ENCODE assay signal across 25 cellular contexts in the genomic region with DNA sequence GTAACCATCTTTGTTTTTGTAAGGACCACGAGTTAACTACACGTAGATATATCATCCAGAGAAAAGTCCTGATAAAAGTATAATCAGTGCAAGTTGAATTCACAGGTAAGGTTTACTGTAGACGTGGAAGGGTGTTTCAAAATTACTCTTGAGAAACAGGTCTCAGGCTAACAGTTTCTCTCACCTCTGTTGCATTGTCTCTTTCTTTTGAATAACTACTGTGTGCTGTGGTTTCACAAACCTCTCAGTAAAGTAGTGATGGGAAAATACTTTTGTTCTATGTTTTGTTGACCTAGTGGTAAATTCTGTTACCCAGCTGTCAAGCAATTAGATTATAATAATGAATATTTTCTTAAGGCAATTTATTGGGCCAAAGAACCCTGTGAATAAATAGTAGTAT.
A peak's percentile ranks its signal among the peaks of the same experiment; 100 is the strongest.
DNase-seq lines count a peak whose midpoint lies in the region; ATAC-seq, FAIRE-seq and TF ChIP-seq lines count a peak whose summit lies in the region.
"Had no signal": no experiment of that assay in that cellular context is flagged by ENCODE, and none has a peak within 500 bp of the region (broad histone marks: within the 10 kb centered on the region; RNA-seq: fewer than 3 reads in every experiment).

No MANE protein-coding gene starts in this region.

- ATAC-seq in GM12878: peak; percentile 68
- no peak for ATAC-seq in HG02840 (IDR thresholded peaks at IDR 0.05; ENCODE audit: low FRiP score, unreplicated experiment)
- ATAC-seq in GM21529 (IDR thresholded peaks at IDR 0.05; ENCODE audit: unreplicated experiment): no peak
- ATAC-seq in GM21528 (IDR thresholded peaks at IDR 0.05; ENCODE audit: low FRiP score, unreplicated experiment): no peak

- H3K9ac ChIP-seq in OCI-LY1 (ENCODE audit: low read length) (no peak overlapping the region), GM12878 (ENCODE audit: control insufficient read depth, insufficient read depth, low read length) (no peak overlapping the region)
- H3K9ac ChIP-seq: BLaER1 had no signal

- TF ChIP-seq POLR2A in H54 (IDR thresholded peaks at IDR 0.05; ENCODE audit: low read depth, low read length) (no peak), GM12878 (IDR thresholded peaks at IDR 0.05; ENCODE audit: low read depth, low read length) (no peak)

- DNase-seq in H54 (ENCODE audit: insufficient read length, low spot score) (no peak), GM12878 (ENCODE audit: low read depth, low spot score) (no peak), medulla oblongata (ENCODE audit: extremely low spot score) (no peak)
- DNase-seq: 8988T; ACHN; BE2C; C1 segment of cervical spinal cord; CD4-positive, alpha-beta memory T cell; CD4-positive, CD25-positive, alpha-beta regulatory T cell; CD8-positive, alpha-beta memory T cell; COR-L47; DMS 273 treated with DMSO at 0.1 percent for 48 hours; DMS153; DMS53; DMS79; DND-41; EL; GDM1 had no signal

- CTCF ChIA-PET in GM12878 (lab: Yijun Ruan, JAX): no interaction called here

- BruUV-seq in GM12878 (replicated peaks; lab: Mats Ljungman, UMichigan): no TSS peak

- RAD21 ChIA-PET in GM12878 (lab: Charles Lee; ENCODE audit: unreplicated experiment): interaction anchor here (1.1 kb wide), 1 partner anchor 32 kb away, joined by 3 read pairs; no protein-coding TSS in a partner anchor

- peaks cover 5% of the 10 kb centered on the region for H3K36me3 ChIP-seq in OCI-LY1 (ENCODE audit: insufficient read depth, low read length)
- no peaks in the 10 kb centered on the region for H3K36me3 ChIP-seq in GM12878 (ENCODE audit: control insufficient read depth in 2 of 2, insufficient read depth in 2 of 2, low read length in 1 of 2)
- H3K36me3 ChIP-seq: BE2C, BLaER1 had no signal

- no peaks in the 10 kb centered on the region for H3K9me2 ChIP-seq in OCI-LY1 (ENCODE audit: low read depth, low read length)

- no peak for TF ChIP-seq RAD21 in GM12878 (IDR thresholded peaks at IDR 0.05; ENCODE audit: insufficient read depth, low read depth, low read length)

- H3K79me2 ChIP-seq in OCI-LY1 (ENCODE audit: insufficient read depth, low read length) (peaks cover 47% of the 10 kb centered on the region), GM12878 (ENCODE audit: control insufficient read depth, insufficient read depth, low read length) (no peaks in the 10 kb centered on the region; the same call in 1 of the 2 replicates)

- H4K20me1 ChIP-seq in OCI-LY1 (ENCODE audit: insufficient read depth, low read length) (no peaks in the 10 kb centered on the region), GM12878 (ENCODE audit: control insufficient read depth, insufficient read depth) (no peaks in the 10 kb centered on the region)
- H4K20me1 ChIP-seq: BLaER1 had no signal

- no peak overlapping the region for H3K4me3 ChIP-seq in OCI-LY1 (ENCODE audit: low read depth, low read length, poor library complexity, severe bottlenecking)
- no peak overlapping the region for H3K4me3 ChIP-seq in GM12878
- H3K4me3 ChIP-seq: BLaER1 had no signal

- no peak for TF ChIP-seq EP300 in GM12878 (IDR thresholded peaks at IDR 0.05; ENCODE audit: borderline replicate concordance in 1 of 2, control insufficient read depth in 1 of 2, low read depth in 2 of 2, low read length in 2 of 2)

- intact Hi-C loops in GM12878 (cut with micrococcal nuclease; ENCODE audit: unreplicated experiment): no loop called here

- H2AFZ ChIP-seq in OCI-LY1 (ENCODE audit: low read length): no peak overlapping the region
- H2AFZ ChIP-seq in GM12878 (ENCODE audit: control insufficient read depth, low read depth, low read length): peak overlapping the region; percentile 23; the same call in 1 of the 2 replicates

- POLR2A ChIA-PET in GM12878 (lab: Charles Lee): no interaction called here

- H3K4me2 ChIP-seq in OCI-LY1 (ENCODE audit: low read length): no peak overlapping the region; the same call in 1 of the 2 replicates
- 0 out of 2 replicates have a peak overlapping the region, but pooled peaks have one; percentile 7 for H3K4me2 ChIP-seq in GM12878 (ENCODE audit: control insufficient read depth, insufficient read depth)
- H3K4me2 ChIP-seq: BLaER1 had no signal

- FAIRE-seq in H54 (lab: Jason Lieb, UNC) (peak; percentile 38), GM12878 (lab: Jason Lieb, UNC) (no peak)
- FAIRE-seq: A204.1, GM12891 had no signal

- H3K27ac ChIP-seq in OCI-LY1 (ENCODE audit: low read depth, low read length, poor library complexity, severe bottlenecking): peak overlapping the region; percentile 45
- H3K27ac ChIP-seq in GM12878 (ENCODE audit: control insufficient read depth, insufficient read depth): no peak overlapping the region
- H3K27ac ChIP-seq: BLaER1 had no signal

- H3K27me3 ChIP-seq in OCI-LY1 (ENCODE audit: insufficient read depth, low read length): no peaks in the 10 kb centered on the region
- H3K27me3 ChIP-seq in GM12878 (replicated peaks in 1 of 2; ENCODE audit: control insufficient read depth in 2 of 2, insufficient read depth in 2 of 2, low read length in 1 of 2): no peaks in the 10 kb centered on the region
- H3K27me3 ChIP-seq: BE2C, BLaER1 had no signal

- SMC1A ChIA-PET in GM12878 (lab: Charles Lee; ENCODE audit: uncharacterized antibody, unreplicated experiment): interaction anchor here (0.9 to 1.2 kb wide), 3 partner anchors 11 to 27 kb away, joined by 3 to 4 read pairs (median 3); no protein-coding TSS in a partner anchor

- H3K9me3 ChIP-seq in OCI-LY1 (ENCODE audit: low read length): peaks cover 3% of the 10 kb centered on the region; the same call in 1 of the 2 replicates
- H3K9me3 ChIP-seq in GM12878 (replicated peaks; ENCODE audit: control insufficient read depth, insufficient read depth, low read length): no peaks in the 10 kb centered on the region; the same call in 2 of the 3 replicates
- H3K9me3 ChIP-seq: BE2C, BLaER1 had no signal

- peaks cover 35% of the 10 kb centered on the region for H3K4me1 ChIP-seq in OCI-LY1 (ENCODE audit: insufficient read depth, low read length, severe bottlenecking)
- H3K4me1 ChIP-seq in GM12878 (ENCODE audit: control insufficient read depth, insufficient read depth, low read length): peaks cover 4% of the 10 kb centered on the region; the same call in 1 of the 2 replicates
- H3K4me1 ChIP-seq: BLaER1 had no signal

- in situ Hi-C loops in GM12878 (cut with MboI): no loop called here

- H3F3A ChIP-seq in OCI-LY1 (ENCODE audit: insufficient read depth, low read length): no peaks in the 10 kb centered on the region

- 42% methylated on average over 3 of the region's 3 CpGs for WGBS in GM12878 (ENCODE audit: insufficient coverage, insufficient replicate concordance, low lambda C conversion rate, missing lambda C conversion rate)

- no peak for TF ChIP-seq CTCF in OCI-LY1 (IDR thresholded peaks at IDR 0.05; ENCODE audit: low read length)
- TF ChIP-seq CTCF in GM12878 (IDR thresholded peaks at IDR 0.05 in 2 of 3, conservative IDR thresholded peaks at IDR 0.05 in 1 of 3; ENCODE audit: control insufficient read depth in 2 of 3, extremely low read depth in 1 of 3, insufficient read depth in 1 of 3, low read depth in 3 of 3, low read length in 3 of 3): no peak

TF ChIP-seq in GM12878, 131 proteins besides CTCF, POLR2A, EP300 and RAD21:
- no peak for TF ChIP-seq LARP7 (IDR thresholded peaks at IDR 0.05)
- peak; percentile 39; the same call in 1 of the 2 replicates for TF ChIP-seq MTA2 (IDR thresholded peaks at IDR 0.05; ENCODE audit: low read depth)
- no peak for TF ChIP-seq HDGF (IDR thresholded peaks at IDR 0.05)
TF ChIP-seq in GM12878: peak in this region for 1.
